29 cellular contexts compared by ENCODE assay signal in genomic region chr3:153277029-153277428, GRCh38.
DNase-seq lines count a peak whose midpoint lies in the region; ATAC-seq, FAIRE-seq and TF ChIP-seq lines count a peak whose summit lies in the region.
"Had no signal": no experiment of that assay in that cellular context is flagged by ENCODE, and none has a peak within 500 bp of the region (broad histone marks: within the 10 kb centered on the region; RNA-seq: fewer than 3 reads in every experiment).

No MANE protein-coding gene starts in this region.

- TF ChIP-seq EP300 in A549 (IDR thresholded peaks at IDR 0.05), result no peak

- no peak for TF ChIP-seq RAD21 in A549 (conservative IDR thresholded peaks at IDR 0.05 in 1 of 2, IDR thresholded peaks at IDR 0.05 in 1 of 2)

- H3K4me1 Mint-ChIP-seq in activated CD4-positive, alpha-beta T cell treated with anti-CD3 and anti-CD28 coated beads for 36 hours, result peaks cover 5% of the 10 kb centered on the region

- intact Hi-C loops in activated CD4-positive, alpha-beta T cell treated with anti-CD3 and anti-CD28 coated beads for 36 hours (cut with DNase I, micrococcal nuclease), result no loop called here

- peaks cover 9% of the 10 kb centered on the region; the same call in 1 of the 3 replicates for H3K4me1 ChIP-seq in A549
- H3K4me1 ChIP-seq: breast epithelium, Peyer's patch had no signal

- H3K4me3 ChIP-seq in A549 (no peak overlapping the region), fibroblast of mammary gland (ENCODE audit: control insufficient read depth, low read depth, low read length) (no peak overlapping the region)
- H3K4me3 ChIP-seq: BLaER1 treated with 17β-estradiol and CSF1 and Interleukin-3, amounts not matched to agents 10 nM and 100 nM; breast epithelium; GM12878; Peyer's patch had no signal

- POLR2A ChIA-PET in A549 (lab: Yijun Ruan, JAX) (no interaction called here), RWPE1 (lab: Yijun Ruan, JAX; ENCODE audit: low non-redundant PET) (no interaction called here)
- POLR2A ChIA-PET in activated CD4-positive, alpha-beta T cell treated with anti-CD3 and anti-CD28 coated beads for 36 hours (lab: Charles Lee), result no interaction called here

- H3K4me3 Mint-ChIP-seq in activated CD4-positive, alpha-beta T cell treated with anti-CD3 and anti-CD28 coated beads for 36 hours, result no peak overlapping the region
- H3K4me3 Mint-ChIP-seq: activated CD4-positive, alpha-beta T cell treated with anti-CD3 and anti-CD28 coated beads, Interleukin-2, amount 10 ng/mL, durations not matched to agents 24 days and 14 days; activated naive CD4-positive, alpha-beta T cell treated with anti-CD3 and anti-CD28 coated beads for 36 hours; activated T-cell treated with anti-CD3 and anti-CD28 coated beads, Interleukin-2, amount 50 U/mL, for 72 hours; dendritic cell treated with granulocyte-macrophage colony-stimulating factor and Interleukin-4, amounts not matched to agents 40 ng/mL and 50 ng/mL, for 4 days had no signal

- H3K9me3 ChIP-seq in A549, result no peaks in the 10 kb centered on the region
- H3K9me3 ChIP-seq: breast epithelium, neutrophil, Peyer's patch had no signal

- no peak overlapping the region for H3K27ac Mint-ChIP-seq in activated CD4-positive, alpha-beta T cell treated with anti-CD3 and anti-CD28 coated beads for 36 hours
- H3K27ac Mint-ChIP-seq: activated CD4-positive, alpha-beta T cell treated with anti-CD3 and anti-CD28 coated beads, Interleukin-2, amount 10 ng/mL, durations not matched to agents 24 days and 14 days; activated naive CD4-positive, alpha-beta T cell treated with anti-CD3 and anti-CD28 coated beads for 36 hours; activated T-cell treated with anti-CD3 and anti-CD28 coated beads, Interleukin-2, amount 50 U/mL, for 72 hours had no signal

- no peak for TF ChIP-seq CTCF in A549 (IDR thresholded peaks at IDR 0.05)
- TF ChIP-seq CTCF in RWPE1 (conservative IDR thresholded peaks at IDR 0.05; ENCODE audit: low read depth), result no peak
- no peak for TF ChIP-seq CTCF in fibroblast of mammary gland (conservative IDR thresholded peaks at IDR 0.05; ENCODE audit: control insufficient read depth, insufficient read depth, low read depth, low read length)

- 61% methylated on average over 2 of the region's 2 CpGs for WGBS in A549 (ENCODE audit: missing lambda C conversion rate)

- no peak overlapping the region for H3K4me2 ChIP-seq in A549
- H3K4me2 ChIP-seq: BLaER1 treated with 17β-estradiol and CSF1 and Interleukin-3, amounts not matched to agents 10 nM and 100 nM had no signal

- DNase-seq in A549 (ENCODE audit: low read depth in 1 of 2, low spot score in 1 of 2) (no peak), HCEC 1CT (peak; percentile 20), RWPE1 (ENCODE audit: low spot score) (peak; percentile 45), fibroblast of mammary gland (ENCODE audit: low read depth) (peak; percentile 51), nucleus accumbens (lab: John Stamatoyannopoulos, UW) (no peak), NAMALWA (ENCODE audit: low spot score) (no peak)
- no peak for DNase-seq in activated CD4-positive, alpha-beta T cell treated with anti-CD3 and anti-CD28 coated beads for 36 hours
- DNase-seq: activated CD4-positive, alpha-beta T cell treated with anti-CD3 and anti-CD28 coated beads, Interleukin-2, amount 10 ng/mL, durations not matched to agents 24 days and 14 days; activated naive CD4-positive, alpha-beta T cell treated with anti-CD3 and anti-CD28 coated beads for 36 hours; activated T-cell treated with anti-CD3 and anti-CD28 coated beads, Interleukin-2, amount 50 U/mL, for 72 hours; amniotic stem cell; COR-L47; H7; mesendoderm; MM.1S; NCI-H1694; NCI-H2171 treated with DMSO at 0.1 percent for 48 hours; NCI-H524 treated with DMSO at 0.1 percent for 48 hours; Peyer's patch; small intestine; stimulated activated CD4-positive, alpha-beta T cell treated with anti-CD3 and anti-CD28 coated beads, Interleukin-2, amount 100 ng/mL, for 24 hours had no signal

- no peaks in the 10 kb centered on the region for H3K9me3 Mint-ChIP-seq in activated CD4-positive, alpha-beta T cell treated with anti-CD3 and anti-CD28 coated beads for 36 hours (ENCODE audit: low read depth)
- H3K9me3 Mint-ChIP-seq: activated CD4-positive, alpha-beta T cell treated with anti-CD3 and anti-CD28 coated beads, Interleukin-2, amount 10 ng/mL, durations not matched to agents 24 days and 14 days; activated naive CD4-positive, alpha-beta T cell treated with anti-CD3 and anti-CD28 coated beads for 36 hours; activated T-cell treated with anti-CD3 and anti-CD28 coated beads, Interleukin-2, amount 50 U/mL, for 72 hours; dendritic cell treated with granulocyte-macrophage colony-stimulating factor and Interleukin-4, amounts not matched to agents 40 ng/mL and 50 ng/mL, for 4 days had no signal

- H3K36me3 Mint-ChIP-seq in activated CD4-positive, alpha-beta T cell treated with anti-CD3 and anti-CD28 coated beads for 36 hours (ENCODE audit: low read depth), result no peaks in the 10 kb centered on the region

- no peak for TF ChIP-seq POLR2A in A549 (IDR thresholded peaks at IDR 0.05; ENCODE audit: low read length)

- H3K27ac ChIP-seq in A549, result no peak overlapping the region
- no peak overlapping the region for H3K27ac ChIP-seq in RWPE1
- H3K27ac ChIP-seq: BLaER1 treated with 17β-estradiol and CSF1 and Interleukin-3, amounts not matched to agents 10 nM and 100 nM; breast epithelium; HL-60; neutrophil; Peyer's patch had no signal

- CTCF ChIA-PET in A549 (lab: Yijun Ruan, JAX), result no interaction called here
- CTCF ChIA-PET in RWPE1 (lab: Yijun Ruan, JAX), result no interaction called here
- CTCF ChIA-PET in activated CD4-positive, alpha-beta T cell treated with anti-CD3 and anti-CD28 coated beads for 36 hours (lab: Charles Lee), result no interaction called here

- no peaks in the 10 kb centered on the region for H3K27me3 Mint-ChIP-seq in activated CD4-positive, alpha-beta T cell treated with anti-CD3 and anti-CD28 coated beads for 36 hours
- H3K27me3 Mint-ChIP-seq: activated CD4-positive, alpha-beta T cell treated with anti-CD3 and anti-CD28 coated beads, Interleukin-2, amount 10 ng/mL, durations not matched to agents 24 days and 14 days had no signal

- no peak for ATAC-seq in A549
- ATAC-seq in GM19463 (IDR thresholded peaks at IDR 0.05; ENCODE audit: unreplicated experiment), result no peak
- no peak for ATAC-seq in activated CD4-positive, alpha-beta T cell treated with anti-CD3 and anti-CD28 coated beads for 36 hours
- ATAC-seq: activated T-cell treated with anti-CD3 and anti-CD28 coated beads, Interleukin-2, amount 50 U/mL, for 72 hours; GM12878; left lobe of liver had no signal

- FAIRE-seq in A549 (lab: Jason Lieb, UNC), result no peak
- FAIRE-seq: GM12878 had no signal

TF ChIP-seq in A549, 52 proteins besides CTCF, POLR2A, EP300 and RAD21:
- TF ChIP-seq GATA3 (IDR thresholded peaks at IDR 0.05; ENCODE audit: borderline replicate concordance), result no peak
- no peak for TF ChIP-seq ZC3H11A (IDR thresholded peaks at IDR 0.05)
- TF ChIP-seq MAFK (IDR thresholded peaks at IDR 0.05; ENCODE audit: partially characterized antibody), result peak; percentile 41

Comparison
In these comparisons a context has a peak if more than half of its experiments do, and no peak if none do; other contexts are left out.
1. DNase-seq: peak in HCEC 1CT (single experiment), RWPE1 (single experiment) and fibroblast of mammary gland (single experiment); none in A549 (0 of 2), nucleus accumbens (0 of 56), NAMALWA (single experiment) and activated CD4-positive, alpha-beta T cell treated with anti-CD3 and anti-CD28 coated beads for 36 hours (single experiment).